ENCODE assay signal across 9 cellular contexts in genomic region chr15:52234596-52235541, GRCh38. TPM values are rescaled to one million over a fixed set of nuclear protein-coding genes. Genes with fewer than 3 reads are reported as not detected.
A peak's percentile ranks its signal among the peaks of the same experiment; 100 is the strongest.
DNase-seq lines count a peak whose midpoint lies in the region; ATAC-seq, FAIRE-seq and TF ChIP-seq lines count a peak whose summit lies in the region.
"Had no signal": no experiment of that assay in that cellular context is flagged by ENCODE, and none has a peak within 500 bp of the region (broad histone marks: within the 10 kb centered on the region; RNA-seq: fewer than 3 reads in every experiment).

No MANE protein-coding gene starts in this region.

- no peak overlapping the region for H3K4me3 Mint-ChIP-seq in T-helper 2 cell treated with Interferon-gamma antibody and Interleukin-4, amounts not matched to agents 5 μg/mL and 100 μg/mL, for 36 hours
- H3K4me3 Mint-ChIP-seq in memory B cell, result peak overlapping the region; percentile 78

- H3K27me3 Mint-ChIP-seq in T-helper 2 cell treated with Interferon-gamma antibody and Interleukin-4, amounts not matched to agents 5 μg/mL and 100 μg/mL, for 36 hours (ENCODE audit: low read depth), result no peaks in the 10 kb centered on the region
- no peaks in the 10 kb centered on the region for H3K27me3 Mint-ChIP-seq in memory B cell

- TF ChIP-seq POLR2A in GM12892 (IDR thresholded peaks at IDR 0.05; ENCODE audit: low read depth, low read length) (no peak; the same call in 1 of the 2 replicates), erythroblast (IDR thresholded peaks at IDR 0.05; ENCODE audit: low read length) (no peak)

- H3K36me3 Mint-ChIP-seq in T-helper 2 cell treated with Interferon-gamma antibody and Interleukin-4, amounts not matched to agents 5 μg/mL and 100 μg/mL, for 36 hours (ENCODE audit: low read depth), result no peaks in the 10 kb centered on the region
- H3K36me3 Mint-ChIP-seq in memory B cell, result peaks cover 1% of the 10 kb centered on the region

- peak; percentile 92 for FAIRE-seq in GM12892 (lab: Jason Lieb, UNC)

- peaks cover 9% of the 10 kb centered on the region for H3K36me3 ChIP-seq in H7 (replicated peaks; ENCODE audit: control insufficient read depth, insufficient read depth, low read length)

- ATAC-seq in GM21717 (IDR thresholded peaks at IDR 0.05; ENCODE audit: unreplicated experiment) (peak; percentile 51), memory B cell (ENCODE audit: low read depth) (peak; percentile 67)

- H3K4me3 ChIP-seq in H7 (ENCODE audit: insufficient read depth, low read depth, low read length), result no peak overlapping the region

- H3K27ac Mint-ChIP-seq in T-helper 2 cell treated with Interferon-gamma antibody and Interleukin-4, amounts not matched to agents 5 μg/mL and 100 μg/mL, for 36 hours, result peak overlapping the region; percentile 84
- H3K27ac Mint-ChIP-seq in memory B cell, result peak overlapping the region; percentile 92

- no peaks in the 10 kb centered on the region for H3K9me3 Mint-ChIP-seq in T-helper 2 cell treated with Interferon-gamma antibody and Interleukin-4, amounts not matched to agents 5 μg/mL and 100 μg/mL, for 36 hours
- no peaks in the 10 kb centered on the region for H3K9me3 Mint-ChIP-seq in memory B cell

- H3K4me1 Mint-ChIP-seq in T-helper 2 cell treated with Interferon-gamma antibody and Interleukin-4, amounts not matched to agents 5 μg/mL and 100 μg/mL, for 36 hours (ENCODE audit: low read depth), result peaks cover 28% of the 10 kb centered on the region
- peaks cover 40% of the 10 kb centered on the region for H3K4me1 Mint-ChIP-seq in memory B cell

- DNase-seq in GM12892 (ENCODE audit: insufficient read length) (no peak), memory B cell (ENCODE audit: low spot score in 2 of 2) (peak; percentile 44 to 46), erythroblast (lab: John Stamatoyannopoulos, UW) (no peak), NCI-H2081 treated with DMSO at 0.1 percent for 48 hours (lab: John Stamatoyannopoulos, UW) (no peak), H7 (no peak)
- DNase-seq in T-helper 2 cell treated with Interferon-gamma antibody and Interleukin-4, amounts not matched to agents 5 μg/mL and 100 μg/mL, for 36 hours (ENCODE audit: low spot score), result no peak
- no peak for DNase-seq in effector CD4-positive, alpha-beta T cell
- DNase-seq: WERI-Rb-1 had no signal

- H3K27me3 ChIP-seq in H7 (ENCODE audit: control insufficient read depth, insufficient read depth, low read length), result no peaks in the 10 kb centered on the region

RNA-seq across cellular contexts. Expression of gene GNB5, which starts 43.7 kb away (rescaled TPM):
- 13.8 TPM for polyA plus RNA-seq in GM12892 (2012; ENCODE audit: missing spikeins)
- total RNA-seq in H7 (2014; rRNA removed; shearing (Covaris generic)), result 23.9 and 28.6 TPM in 2 replicates

Comparison
In these comparisons a context has a peak if more than half of its experiments do, and no peak if none do; other contexts are left out.
1. DNase-seq: peak in memory B cell (2 of 2); none in GM12892 (single experiment), T-helper 2 cell treated with Interferon-gamma antibody and Interleukin-4, amounts not matched to agents 5 μg/mL and 100 μg/mL, for 36 hours (single experiment), effector CD4-positive, alpha-beta T cell (single experiment), erythroblast (0 of 2), NCI-H2081 treated with DMSO at 0.1 percent for 48 hours (single experiment) and H7 (single experiment).